Comparison of ENCODE assay signal across 10 cellular contexts in the genomic region with DNA sequence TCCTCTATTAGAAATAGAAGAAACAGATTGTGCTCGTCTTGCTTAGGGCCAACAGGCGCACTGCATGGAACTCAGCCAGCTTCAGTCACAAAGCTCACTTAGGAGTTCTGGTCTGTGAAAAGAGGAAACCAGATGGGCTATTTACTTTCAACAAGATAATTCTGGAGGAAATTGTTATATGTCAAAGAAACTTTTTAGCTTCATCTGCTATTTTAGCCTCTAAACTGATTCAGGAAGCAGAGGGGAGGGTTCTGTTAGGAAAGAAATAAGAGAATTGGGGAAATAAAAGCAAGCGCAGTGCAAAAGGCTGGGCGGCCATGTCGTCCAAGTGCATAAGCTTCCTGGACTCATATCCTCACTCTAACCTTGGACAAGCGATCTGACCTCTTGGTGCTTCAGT. TPM values are rescaled to one million over a fixed set of nuclear protein-coding genes. Genes with fewer than 3 reads are reported as not detected.
DNase-seq lines count a peak whose midpoint lies in the region; ATAC-seq and TF ChIP-seq lines count a peak whose summit lies in the region.
"Had no signal": no experiment of that assay in that cellular context is flagged by ENCODE, and none has a peak within 500 bp of the region (broad histone marks: within the 10 kb centered on the region; RNA-seq: fewer than 3 reads in every experiment).

No MANE protein-coding gene starts in this region.

- H3K9me3 ChIP-seq in endocrine pancreas (ENCODE audit: control insufficient read depth, low read length) (no peaks in the 10 kb centered on the region), tibial artery (no peaks in the 10 kb centered on the region)
- H3K9me3 ChIP-seq in CD4-positive, alpha-beta memory T cell (ENCODE audit: control insufficient read depth in 1 of 2, low read length in 2 of 2), result no peaks in the 10 kb centered on the region

- no peak overlapping the region for H3K27ac ChIP-seq in tibial artery
- H3K27ac ChIP-seq in CD4-positive, alpha-beta memory T cell (ENCODE audit: low read depth, low read length), result no peak overlapping the region

- POLR2A ChIA-PET in CD4-positive, alpha-beta memory T cell (lab: Charles Lee; ENCODE audit: partially characterized antibody), result no interaction called here

- H3K4me1 Mint-ChIP-seq in CD4-positive, alpha-beta memory T cell, result no peaks in the 10 kb centered on the region

- CTCF ChIA-PET in CD4-positive, alpha-beta memory T cell (lab: Charles Lee; ENCODE audit: partially characterized antibody), result interaction anchor here (1.5 kb wide), 1 partner anchor 9 kb away, joined by 4 read pairs; no protein-coding TSS in a partner anchor

- H3K4me3 ChIP-seq in endocrine pancreas (ENCODE audit: control insufficient read depth, insufficient read depth, low read length), result peak overlapping the region; percentile 42
- H3K4me3 ChIP-seq in tibial artery, result no peak overlapping the region
- H3K4me3 ChIP-seq in CD4-positive, alpha-beta memory T cell (ENCODE audit: low read length in 2 of 2), result no peak overlapping the region

- no peak overlapping the region for H3K9ac ChIP-seq in endocrine pancreas (ENCODE audit: control insufficient read depth, insufficient read depth, low read length)

- ATAC-seq in GM21737 (IDR thresholded peaks at IDR 0.05; ENCODE audit: unreplicated experiment) (no peak), GM21786 (IDR thresholded peaks at IDR 0.05; ENCODE audit: unreplicated experiment) (no peak)

- no peak overlapping the region for H3K27ac Mint-ChIP-seq in CD4-positive, alpha-beta memory T cell

- H3K4me3 Mint-ChIP-seq in CD4-positive, alpha-beta memory T cell, result no peak overlapping the region
- H3K4me3 Mint-ChIP-seq: central memory CD8-positive, alpha-beta T cell; neural crest cell had no signal

- intact Hi-C loops in tibial artery (cut with DNase I; ENCODE audit: low total_unique reads), result no loop called here
- intact Hi-C loops in CD4-positive, alpha-beta memory T cell (cut with micrococcal nuclease), result no loop called here

- H3K4me1 ChIP-seq in endocrine pancreas (ENCODE audit: control insufficient read depth, insufficient read depth, low read length) (peaks cover 7% of the 10 kb centered on the region), tibial artery (no peaks in the 10 kb centered on the region)
- H3K4me1 ChIP-seq in CD4-positive, alpha-beta memory T cell (ENCODE audit: insufficient read depth, low read length), result no peaks in the 10 kb centered on the region

- H3K27me3 ChIP-seq in endocrine pancreas (ENCODE audit: control insufficient read depth, insufficient read depth, low read length) (no peaks in the 10 kb centered on the region), tibial artery (no peaks in the 10 kb centered on the region)
- H3K27me3 ChIP-seq in CD4-positive, alpha-beta memory T cell (ENCODE audit: insufficient read depth, low read length), result no peaks in the 10 kb centered on the region

- H3K9me3 Mint-ChIP-seq in CD4-positive, alpha-beta memory T cell, result no peaks in the 10 kb centered on the region
- H3K9me3 Mint-ChIP-seq: central memory CD8-positive, alpha-beta T cell had no signal

- no peaks in the 10 kb centered on the region for H3K36me3 Mint-ChIP-seq in CD4-positive, alpha-beta memory T cell

- H3K36me3 ChIP-seq in endocrine pancreas (ENCODE audit: control insufficient read depth, insufficient read depth, low read length) (no peaks in the 10 kb centered on the region), tibial artery (no peaks in the 10 kb centered on the region)
- no peaks in the 10 kb centered on the region for H3K36me3 ChIP-seq in CD4-positive, alpha-beta memory T cell (ENCODE audit: insufficient read depth, low read length)

- DNase-seq in NCI-H2227 treated with DMSO at 0.1 percent for 48 hours (lab: John Stamatoyannopoulos, UW), result peak; percentile 17
- DNase-seq in medulla oblongata (ENCODE audit: extremely low spot score), result peak; percentile 89
- DNase-seq in tibial artery, result peak; percentile 57 to 69
- DNase-seq in CD4-positive, alpha-beta memory T cell, result no peak
- DNase-seq: NCI-H2029 had no signal

- peaks cover 0 to 1% of the 10 kb centered on the region in 2 donors for H3K27me3 Mint-ChIP-seq in CD4-positive, alpha-beta memory T cell
- H3K27me3 Mint-ChIP-seq: central memory CD8-positive, alpha-beta T cell had no signal

- TF ChIP-seq CTCF in tibial artery (IDR thresholded peaks at IDR 0.05), result no peak

RNA-seq across cellular contexts. Expression of a gene that starts 21.3 kb away (rescaled TPM):
- total RNA-seq in CD4-positive, alpha-beta memory T cell, result 1 to 10 TPM; 3.2 to 5.3 TPM
- polyA plus RNA-seq in CD4-positive, alpha-beta memory T cell, result 1 to 10 TPM in 1 of 2 donors, under 1 TPM in 1; 0.50 to 2.6 TPM

RNA-seq across cellular contexts. Expression of a gene that starts 21.5 kb away (rescaled TPM):
- total RNA-seq in CD4-positive, alpha-beta memory T cell, result under 1 TPM in 1 of 2 experiments, not detected in 1; 0.81 TPM
- 1 to 10 TPM in 1 of 2 donors, under 1 TPM in 1; 0.21 to 1.5 TPM for polyA plus RNA-seq in CD4-positive, alpha-beta memory T cell

Comparison
In these comparisons a context has a peak if more than half of its experiments do, and no peak if none do; other contexts are left out.
1. DNase-seq: peak in NCI-H2227 treated with DMSO at 0.1 percent for 48 hours (single experiment), medulla oblongata (single experiment) and tibial artery (2 of 2); none in CD4-positive, alpha-beta memory T cell (0 of 5).